In the genomic region with DNA sequence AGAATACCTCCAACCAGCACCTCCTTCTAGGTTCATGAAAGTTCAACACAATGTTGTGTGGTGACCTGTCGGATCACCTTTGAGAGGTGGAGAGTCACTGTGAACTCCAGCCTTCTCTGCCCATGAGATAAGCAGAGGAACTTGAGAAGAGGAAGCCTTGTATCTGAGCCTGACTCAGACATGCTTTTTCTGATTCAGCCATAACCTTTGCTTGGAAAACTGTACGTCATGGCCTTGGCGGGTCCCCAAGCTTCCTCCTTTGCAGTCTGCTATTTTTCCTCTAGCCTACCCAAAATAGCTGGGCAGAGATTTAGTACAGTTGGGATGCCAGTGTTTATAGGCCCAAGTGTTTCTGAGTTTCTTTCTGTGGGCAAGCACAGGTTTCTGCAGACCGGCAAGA, we compare ENCODE assay signal across 2 cellular contexts.
TF ChIP-seq lines count a peak whose summit lies in the region.

No MANE protein-coding gene starts in this region.

TF ChIP-seq in SK-N-SH treated with all-trans-retinoic acid at 6 μM for 48 hours, 23 proteins besides CTCF, POLR2A, EP300 and RAD21 (continued from another document):
- TF ChIP-seq, protein P1, sequence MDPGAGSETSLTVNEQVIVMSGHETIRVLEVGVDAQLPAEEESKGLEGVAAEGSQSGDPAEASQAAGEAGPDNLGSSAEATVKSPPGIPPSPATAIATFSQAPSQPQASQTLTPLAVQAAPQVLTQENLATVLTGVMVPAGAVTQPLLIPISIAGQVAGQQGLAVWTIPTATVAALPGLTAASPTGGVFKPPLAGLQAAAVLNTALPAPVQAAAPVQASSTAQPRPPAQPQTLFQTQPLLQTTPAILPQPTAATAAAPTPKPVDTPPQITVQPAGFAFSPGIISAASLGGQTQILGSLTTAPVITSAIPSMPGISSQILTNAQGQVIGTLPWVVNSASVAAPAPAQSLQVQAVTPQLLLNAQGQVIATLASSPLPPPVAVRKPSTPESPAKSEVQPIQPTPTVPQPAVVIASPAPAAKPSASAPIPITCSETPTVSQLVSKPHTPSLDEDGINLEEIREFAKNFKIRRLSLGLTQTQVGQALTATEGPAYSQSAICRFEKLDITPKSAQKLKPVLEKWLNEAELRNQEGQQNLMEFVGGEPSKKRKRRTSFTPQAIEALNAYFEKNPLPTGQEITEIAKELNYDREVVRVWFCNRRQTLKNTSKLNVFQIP (CRISPR knock-in tag; IDR thresholded peaks at IDR 0.05; ENCODE audit: borderline replicate concordance, low read depth): no peak

TF ChIP-seq in SK-N-SH, 30 proteins besides CTCF, POLR2A, EP300 and RAD21 (continued from another document):
- TF ChIP-seq, protein P2, sequence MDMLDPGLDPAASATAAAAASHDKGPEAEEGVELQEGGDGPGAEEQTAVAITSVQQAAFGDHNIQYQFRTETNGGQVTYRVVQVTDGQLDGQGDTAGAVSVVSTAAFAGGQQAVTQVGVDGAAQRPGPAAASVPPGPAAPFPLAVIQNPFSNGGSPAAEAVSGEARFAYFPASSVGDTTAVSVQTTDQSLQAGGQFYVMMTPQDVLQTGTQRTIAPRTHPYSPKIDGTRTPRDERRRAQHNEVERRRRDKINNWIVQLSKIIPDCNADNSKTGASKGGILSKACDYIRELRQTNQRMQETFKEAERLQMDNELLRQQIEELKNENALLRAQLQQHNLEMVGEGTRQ (IDR thresholded peaks at IDR 0.05; ENCODE audit: borderline replicate concordance, low read depth, low read length): no peak
- TF ChIP-seq GATA2 (CRISPR knock-in tag; IDR thresholded peaks at IDR 0.05) (no peak), TCF12 (IDR thresholded peaks at IDR 0.05) (no peak), EZH2phosphoT487 (IDR thresholded peaks at IDR 0.05; ENCODE audit: borderline replicate concordance, low read depth) (no peak), GABPA (IDR thresholded peaks at IDR 0.05; ENCODE audit: low read depth) (no peak), RFX5 (IDR thresholded peaks at IDR 0.05; ENCODE audit: low read length) (no peak), SMC3 (IDR thresholded peaks at IDR 0.05; ENCODE audit: low read depth, low read length) (no peak), ELF1 (IDR thresholded peaks at IDR 0.05) (no peak), RCOR1 (IDR thresholded peaks at IDR 0.05; ENCODE audit: low read length) (no peak), NRF1 (IDR thresholded peaks at IDR 0.05; ENCODE audit: low read depth, low read length) (no peak)
- TF ChIP-seq, protein P3, sequence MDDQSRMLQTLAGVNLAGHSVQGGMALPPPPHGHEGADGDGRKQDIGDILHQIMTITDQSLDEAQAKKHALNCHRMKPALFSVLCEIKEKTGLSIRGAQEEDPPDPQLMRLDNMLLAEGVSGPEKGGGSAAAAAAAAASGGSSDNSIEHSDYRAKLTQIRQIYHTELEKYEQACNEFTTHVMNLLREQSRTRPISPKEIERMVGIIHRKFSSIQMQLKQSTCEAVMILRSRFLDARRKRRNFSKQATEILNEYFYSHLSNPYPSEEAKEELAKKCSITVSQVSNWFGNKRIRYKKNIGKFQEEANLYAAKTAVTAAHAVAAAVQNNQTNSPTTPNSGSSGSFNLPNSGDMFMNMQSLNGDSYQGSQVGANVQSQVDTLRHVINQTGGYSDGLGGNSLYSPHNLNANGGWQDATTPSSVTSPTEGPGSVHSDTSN (IDR thresholded peaks at IDR 0.05): no peak
- TF ChIP-seq, protein P4, sequence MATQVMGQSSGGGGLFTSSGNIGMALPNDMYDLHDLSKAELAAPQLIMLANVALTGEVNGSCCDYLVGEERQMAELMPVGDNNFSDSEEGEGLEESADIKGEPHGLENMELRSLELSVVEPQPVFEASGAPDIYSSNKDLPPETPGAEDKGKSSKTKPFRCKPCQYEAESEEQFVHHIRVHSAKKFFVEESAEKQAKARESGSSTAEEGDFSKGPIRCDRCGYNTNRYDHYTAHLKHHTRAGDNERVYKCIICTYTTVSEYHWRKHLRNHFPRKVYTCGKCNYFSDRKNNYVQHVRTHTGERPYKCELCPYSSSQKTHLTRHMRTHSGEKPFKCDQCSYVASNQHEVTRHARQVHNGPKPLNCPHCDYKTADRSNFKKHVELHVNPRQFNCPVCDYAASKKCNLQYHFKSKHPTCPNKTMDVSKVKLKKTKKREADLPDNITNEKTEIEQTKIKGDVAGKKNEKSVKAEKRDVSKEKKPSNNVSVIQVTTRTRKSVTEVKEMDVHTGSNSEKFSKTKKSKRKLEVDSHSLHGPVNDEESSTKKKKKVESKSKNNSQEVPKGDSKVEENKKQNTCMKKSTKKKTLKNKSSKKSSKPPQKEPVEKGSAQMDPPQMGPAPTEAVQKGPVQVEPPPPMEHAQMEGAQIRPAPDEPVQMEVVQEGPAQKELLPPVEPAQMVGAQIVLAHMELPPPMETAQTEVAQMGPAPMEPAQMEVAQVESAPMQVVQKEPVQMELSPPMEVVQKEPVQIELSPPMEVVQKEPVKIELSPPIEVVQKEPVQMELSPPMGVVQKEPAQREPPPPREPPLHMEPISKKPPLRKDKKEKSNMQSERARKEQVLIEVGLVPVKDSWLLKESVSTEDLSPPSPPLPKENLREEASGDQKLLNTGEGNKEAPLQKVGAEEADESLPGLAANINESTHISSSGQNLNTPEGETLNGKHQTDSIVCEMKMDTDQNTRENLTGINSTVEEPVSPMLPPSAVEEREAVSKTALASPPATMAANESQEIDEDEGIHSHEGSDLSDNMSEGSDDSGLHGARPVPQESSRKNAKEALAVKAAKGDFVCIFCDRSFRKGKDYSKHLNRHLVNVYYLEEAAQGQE (IDR thresholded peaks at IDR 0.05; ENCODE audit: low read depth, low read length): no peak
- TF ChIP-seq, protein P5, sequence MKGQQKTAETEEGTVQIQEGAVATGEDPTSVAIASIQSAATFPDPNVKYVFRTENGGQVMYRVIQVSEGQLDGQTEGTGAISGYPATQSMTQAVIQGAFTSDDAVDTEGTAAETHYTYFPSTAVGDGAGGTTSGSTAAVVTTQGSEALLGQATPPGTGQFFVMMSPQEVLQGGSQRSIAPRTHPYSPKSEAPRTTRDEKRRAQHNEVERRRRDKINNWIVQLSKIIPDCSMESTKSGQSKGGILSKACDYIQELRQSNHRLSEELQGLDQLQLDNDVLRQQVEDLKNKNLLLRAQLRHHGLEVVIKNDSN (IDR thresholded peaks at IDR 0.05; ENCODE audit: borderline replicate concordance, low read depth): no peak
